ENCODE assay signal across 14 cellular contexts in the genomic region with DNA sequence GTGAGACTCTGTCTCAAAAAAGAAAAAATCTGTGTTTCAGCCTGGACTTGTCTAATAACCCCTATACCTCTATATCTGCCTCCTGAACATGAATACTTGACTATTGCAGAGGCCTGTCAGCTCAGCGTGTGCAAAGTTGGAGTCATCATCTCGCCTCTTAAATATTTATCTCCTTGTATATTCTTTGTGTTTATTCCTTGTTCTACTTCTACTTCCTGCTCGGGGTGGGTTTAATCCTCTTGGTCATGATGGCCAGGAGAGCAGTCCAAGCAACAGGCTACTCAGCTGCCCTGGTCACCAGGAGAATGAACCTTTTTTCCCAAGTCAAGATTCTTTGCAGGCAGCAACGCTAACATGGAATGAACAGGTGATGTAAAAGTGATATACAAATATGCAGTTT.
DNase-seq lines count a peak whose midpoint lies in the region; ATAC-seq and TF ChIP-seq lines count a peak whose summit lies in the region.
"Had no signal": no experiment of that assay in that cellular context is flagged by ENCODE, and none has a peak within 500 bp of the region (broad histone marks: within the 10 kb centered on the region; RNA-seq: fewer than 3 reads in every experiment).

No MANE protein-coding gene starts in this region.

- H3K4me2 ChIP-seq in IMR-90 (ENCODE audit: low read depth, low read length), result no peak overlapping the region

- H2BK120ac ChIP-seq in IMR-90 (ENCODE audit: low read depth, low read length), result peak overlapping the region; percentile 60; the same call in 1 of the 2 replicates

- DNase-seq in IMR-90 (peak; percentile 21), SJSA1 (ENCODE audit: low read depth in 1 of 2, low spot score in 2 of 2) (peak; percentile 63 to 66), iris pigment epithelial cell (ENCODE audit: low read depth) (peak; percentile 52), OCI-M2 (lab: John Stamatoyannopoulos, UW; ENCODE audit: unreplicated experiment) (no peak)
- no peak for DNase-seq in stimulated activated CD4-positive, alpha-beta T cell treated with anti-CD3 and anti-CD28 coated beads, Interleukin-4, amount 100 ng/mL, for 1 hour
- DNase-seq: ACHN; BE2C; C1 segment of cervical spinal cord; CD4-positive, CD25-positive, alpha-beta regulatory T cell; CD8-positive, alpha-beta memory T cell; COR-L47; HCEC 1CT had no signal

- POLR2A ChIA-PET in IMR-90 (lab: Charles Lee; ENCODE audit: unreplicated experiment), result no interaction called here

- no peak overlapping the region for H3K9ac ChIP-seq in IMR-90 (ENCODE audit: low read depth, low read length)
- H3K9ac ChIP-seq: GM23248 had no signal

- peaks cover 3 to 33% of the 10 kb centered on the region in 2 experiments; a peak in 3 of 4 replicates for H3K79me1 ChIP-seq in IMR-90 (ENCODE audit: low read depth in 1 of 2, low read length in 2 of 2)

- ATAC-seq in IMR-90 (ENCODE audit: low read depth), result peak; percentile 27; the same call in 1 of the 2 replicates
- no peak for ATAC-seq in HG03460 (IDR thresholded peaks at IDR 0.05; ENCODE audit: unreplicated experiment)

- H3K27ac ChIP-seq in IMR-90 (ENCODE audit: insufficient read depth, low read length), result no peak overlapping the region
- peak overlapping the region; percentile 16; the same call in 1 of the 2 replicates for H3K27ac ChIP-seq in SJSA1
- H3K27ac ChIP-seq: GM23248 had no signal

- no peak overlapping the region for H3K4me3 ChIP-seq in IMR-90 (ENCODE audit: insufficient read depth, low read depth, low read length)
- no peak overlapping the region for H3K4me3 ChIP-seq in SJSA1
- H3K4me3 ChIP-seq: GM23248 had no signal

- intact Hi-C loops in IMR-90 (cut with micrococcal nuclease), result no loop called here

- H3K9me1 ChIP-seq in IMR-90 (ENCODE audit: insufficient read depth, low read length), result peaks cover 2% of the 10 kb centered on the region

- no TSS peak for BruUV-seq in IMR-90 (replicated peaks; lab: Mats Ljungman, UMichigan)

- H3K14ac ChIP-seq in IMR-90 (replicated peaks; ENCODE audit: low read depth, low read length), result peak overlapping the region; percentile 64

- peak overlapping the region; percentile 31; the same call in 1 of the 2 replicates for H4K91ac ChIP-seq in IMR-90 (ENCODE audit: insufficient read depth, low read depth, low read length)

- no CpG with 5 or more reads among the region's 4 CpGs for WGBS in IMR-90 (ENCODE audit: extremely low coverage in 2 of 2, insufficient read length in 1 of 2), 2 experiments

- peak overlapping the region in 1 of 2 experiments; percentile 12; a peak in 1 of 4 replicates for H4K8ac ChIP-seq in IMR-90 (ENCODE audit: low read depth in 2 of 2, low read length in 2 of 2)

- TF ChIP-seq RAD21 in IMR-90 (IDR thresholded peaks at IDR 0.05; ENCODE audit: low read length), result no peak

- peak overlapping the region; percentile 20; the same call in 1 of the 2 replicates for H3K18ac ChIP-seq in IMR-90 (ENCODE audit: low read depth, low read length)

- no peak overlapping the region for H4K5ac ChIP-seq in IMR-90 (ENCODE audit: low read depth, low read length)

- H3K4me1 ChIP-seq in IMR-90 (ENCODE audit: control insufficient read depth, insufficient read depth, low read length) (peaks cover 17% of the 10 kb centered on the region), SJSA1 (replicated peaks) (peaks cover 74% of the 10 kb centered on the region)
- H3K4me1 ChIP-seq: BE2C had no signal

- H3K27me3 ChIP-seq in IMR-90 (ENCODE audit: control insufficient read depth, insufficient read depth, low read length), result no peaks in the 10 kb centered on the region
- H3K27me3 ChIP-seq in SJSA1 (replicated peaks), result no peaks in the 10 kb centered on the region
- H3K27me3 ChIP-seq: BE2C had no signal

- in situ Hi-C loops in IMR-90 (cut with MboI; ENCODE audit: low sequenced_read_pairs), result no loop called here

- no peak overlapping the region for H2AK9ac ChIP-seq in IMR-90 (replicated peaks; ENCODE audit: low read depth, low read length, poor library complexity)

- H2AK5ac ChIP-seq in IMR-90 (ENCODE audit: low read depth, low read length), result 0 out of 2 replicates have a peak overlapping the region, but pooled peaks have one; percentile 7

- H3K56ac ChIP-seq in IMR-90 (ENCODE audit: extremely low read depth, insufficient read depth, low read length), result no peak overlapping the region

- H3K23ac ChIP-seq in IMR-90 (ENCODE audit: low read depth, low read length), result 0 out of 2 replicates have a peak overlapping the region, but pooled peaks have one; percentile 12

- no peak for TF ChIP-seq CTCF in IMR-90 (conservative IDR thresholded peaks at IDR 0.05; ENCODE audit: low read depth, low read length)

- peak overlapping the region; percentile 19; the same call in 1 of the 3 replicates for H2BK15ac ChIP-seq in IMR-90 (ENCODE audit: low read depth, low read length)

- H2BK5ac ChIP-seq in IMR-90 (ENCODE audit: low read depth, low read length, poor library complexity, severe bottlenecking), result no peak overlapping the region

- CTCF ChIA-PET in IMR-90 (lab: Yijun Ruan, JAX), result no interaction called here

- no peak overlapping the region for H2AFZ ChIP-seq in IMR-90 (replicated peaks; ENCODE audit: low read length, poor library complexity)
- H2AFZ ChIP-seq: GM23248 had no signal

- dilution Hi-C loops in IMR-90 (cut with HindIII; ENCODE audit: low sequenced_read_pairs, unreplicated experiment), result no loop called here

- H3K4ac ChIP-seq in IMR-90 (ENCODE audit: low read depth, low read length), result peak overlapping the region; percentile 74

- peak overlapping the region; percentile 10; the same call in 1 of the 2 replicates for H2BK20ac ChIP-seq in IMR-90 (ENCODE audit: low read depth, low read length)

- no peak for TF ChIP-seq POLR2A in IMR-90 (IDR thresholded peaks at IDR 0.05; ENCODE audit: low read depth, low read length)

- H3K36me3 ChIP-seq in IMR-90 (ENCODE audit: control insufficient read depth, insufficient read depth, low read length), result no peaks in the 10 kb centered on the region
- H3K36me3 ChIP-seq in SJSA1, result peaks cover 5% of the 10 kb centered on the region; the same call in 1 of the 2 replicates
- H3K36me3 ChIP-seq: BE2C had no signal

- no peaks in the 10 kb centered on the region; the same call in 1 of the 2 replicates for H4K20me1 ChIP-seq in IMR-90 (ENCODE audit: insufficient read depth, low read length)

- H3K9me3 ChIP-seq in IMR-90 (ENCODE audit: control insufficient read depth, insufficient read depth, low read length), result no peaks in the 10 kb centered on the region
- H3K9me3 ChIP-seq in SJSA1 (replicated peaks), result peaks cover 2% of the 10 kb centered on the region; the same call in 1 of the 2 replicates
- H3K9me3 ChIP-seq: BE2C had no signal

TF ChIP-seq in IMR-90, 13 proteins besides CTCF, POLR2A, EP300 and RAD21:
- no peak for TF ChIP-seq CHD1 (IDR thresholded peaks at IDR 0.05; ENCODE audit: low read depth, low read length)
- TF ChIP-seq BHLHE40 (IDR thresholded peaks at IDR 0.05; ENCODE audit: low read depth, low read length), result no peak
- TF ChIP-seq NFE2L2 (IDR thresholded peaks at IDR 0.05; ENCODE audit: low read depth, low read length), result no peak
- no peak for TF ChIP-seq SMC3 (IDR thresholded peaks at IDR 0.05; ENCODE audit: low read depth, low read length)
- TF ChIP-seq, protein P1, sequence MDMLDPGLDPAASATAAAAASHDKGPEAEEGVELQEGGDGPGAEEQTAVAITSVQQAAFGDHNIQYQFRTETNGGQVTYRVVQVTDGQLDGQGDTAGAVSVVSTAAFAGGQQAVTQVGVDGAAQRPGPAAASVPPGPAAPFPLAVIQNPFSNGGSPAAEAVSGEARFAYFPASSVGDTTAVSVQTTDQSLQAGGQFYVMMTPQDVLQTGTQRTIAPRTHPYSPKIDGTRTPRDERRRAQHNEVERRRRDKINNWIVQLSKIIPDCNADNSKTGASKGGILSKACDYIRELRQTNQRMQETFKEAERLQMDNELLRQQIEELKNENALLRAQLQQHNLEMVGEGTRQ (IDR thresholded peaks at IDR 0.05; ENCODE audit: low read depth, low read length), result no peak

Comparison
In these comparisons a context has a peak if more than half of its experiments do, and no peak if none do; other contexts are left out.
1. DNase-seq: peak in IMR-90 (single experiment), SJSA1 (2 of 2) and iris pigment epithelial cell (single experiment); none in OCI-M2 (single experiment) and stimulated activated CD4-positive, alpha-beta T cell treated with anti-CD3 and anti-CD28 coated beads, Interleukin-4, amount 100 ng/mL, for 1 hour (single experiment).